Comparison of ENCODE assay signal across 8 cellular contexts in the genomic region with DNA sequence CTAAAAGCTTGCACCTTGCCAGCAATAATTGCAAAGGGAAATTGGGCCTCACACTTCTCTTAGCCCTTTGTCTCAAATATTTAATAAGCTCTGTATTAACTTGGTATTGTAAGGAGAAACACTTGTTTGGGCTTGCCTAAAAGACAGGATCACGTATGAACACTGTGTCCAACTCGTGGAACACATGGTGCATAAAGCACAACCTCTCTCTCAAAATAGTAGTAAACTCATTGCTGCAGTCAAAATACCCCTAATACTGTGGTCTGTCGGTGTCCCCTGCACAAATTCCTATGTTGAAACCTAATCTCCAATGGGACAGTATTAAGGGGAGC. TPM values are rescaled to one million over a fixed set of nuclear protein-coding genes. Genes with fewer than 3 reads are reported as not detected.
A peak's percentile ranks its signal among the peaks of the same experiment; 100 is the strongest.
DNase-seq lines count a peak whose midpoint lies in the region; ATAC-seq and TF ChIP-seq lines count a peak whose summit lies in the region.

No MANE protein-coding gene starts in this region.

- intact Hi-C loops in left colon (cut with DNase I, micrococcal nuclease) = no loop called here

- H3K36me3 Mint-ChIP-seq in effector memory CD8-positive, alpha-beta T cell (ENCODE audit: insufficient read depth) = peaks cover 66% of the 10 kb centered on the region

- H3K4me1 ChIP-seq in Karpas-422 (ENCODE audit: low read length) (peaks cover 22% of the 10 kb centered on the region), neutrophil (ENCODE audit: control insufficient read depth in 1 of 2, insufficient read depth in 1 of 2, low read depth in 1 of 2, low read length in 1 of 2) (peaks cover 21 to 26% of the 10 kb centered on the region in 2 experiments)

- H3K36me3 ChIP-seq in Karpas-422 (ENCODE audit: insufficient read depth, low read length) (peaks cover 43% of the 10 kb centered on the region), neutrophil (peaks cover 53% of the 10 kb centered on the region)

- ATAC-seq in GM19395 (IDR thresholded peaks at IDR 0.05; ENCODE audit: unreplicated experiment) = peak; percentile 0
- no peak for ATAC-seq in effector memory CD8-positive, alpha-beta T cell (replicated peaks)
- no peak for ATAC-seq in left colon

- H3K9me3 ChIP-seq in Karpas-422 (ENCODE audit: low read length) = no peaks in the 10 kb centered on the region
- no peaks in the 10 kb centered on the region for H3K9me3 ChIP-seq in neutrophil

- peak overlapping the region; percentile 99 to 100 for H3K27ac Mint-ChIP-seq in effector memory CD8-positive, alpha-beta T cell

- H3K4me1 Mint-ChIP-seq in effector memory CD8-positive, alpha-beta T cell (ENCODE audit: low read depth in 2 of 2) = peaks cover 30 to 37% of the 10 kb centered on the region in 2 donors

- H3K27me3 ChIP-seq in Karpas-422 (ENCODE audit: low read length) = no peaks in the 10 kb centered on the region
- H3K27me3 ChIP-seq in neutrophil = no peaks in the 10 kb centered on the region

- no peaks in the 10 kb centered on the region for H4K20me1 ChIP-seq in Karpas-422 (ENCODE audit: insufficient read depth, low read depth, low read length)

- H3K4me3 Mint-ChIP-seq in effector memory CD8-positive, alpha-beta T cell = peak overlapping the region; percentile 98 to 100

- peak overlapping the region; percentile 84 for H3K4me3 ChIP-seq in Karpas-422 (ENCODE audit: low read length)
- peak overlapping the region; percentile 85 to 93 for H3K4me3 ChIP-seq in neutrophil (ENCODE audit: low read depth in 1 of 2, low read length in 1 of 2)

- peaks cover 42% of the 10 kb centered on the region for H3K79me2 ChIP-seq in Karpas-422 (ENCODE audit: low read length)

- H3K27me3 Mint-ChIP-seq in effector memory CD8-positive, alpha-beta T cell = no peaks in the 10 kb centered on the region

- H3K27ac ChIP-seq in Karpas-422 (ENCODE audit: low read length) (peak overlapping the region; percentile 51), neutrophil (peak overlapping the region; percentile 96)

- peak overlapping the region; percentile 55; the same call in 1 of the 2 replicates for H2AFZ ChIP-seq in Karpas-422 (ENCODE audit: low read length)

- no peaks in the 10 kb centered on the region for H3K9me2 ChIP-seq in Karpas-422 (replicated peaks; ENCODE audit: insufficient read depth, low read length)

- DNase-seq in Karpas-422 (no peak), DMS 273 treated with DMSO at 0.1 percent for 48 hours (lab: John Stamatoyannopoulos, UW) (no peak), iPS-NIHi11 (ENCODE audit: low spot score) (no peak), left colon (no peak)
- no peak for DNase-seq in effector memory CD8-positive, alpha-beta T cell
- no peak for DNase-seq in activated CD4-positive, CD25-positive, alpha-beta regulatory T cell (lab: John Stamatoyannopoulos, UW)

- peak overlapping the region; percentile 80 for H3K4me2 ChIP-seq in Karpas-422 (ENCODE audit: low read depth, low read length, poor library complexity, severe bottlenecking)

- TF ChIP-seq CTCF in neutrophil (IDR thresholded peaks at IDR 0.05) = no peak

- no peaks in the 10 kb centered on the region for H3K9me3 Mint-ChIP-seq in effector memory CD8-positive, alpha-beta T cell

- peak overlapping the region; percentile 81 for H3K9ac ChIP-seq in Karpas-422 (ENCODE audit: low read length)

RNA-seq across cellular contexts. Expression of gene TMF1, which starts 0.4 kb away (rescaled TPM):
- total RNA-seq in Karpas-422 (2014; rRNA removed; shearing (Covaris generic); ENCODE audit: low replicate concordance) = 22.1 and 25.2 TPM in 2 replicates
- total RNA-seq in left colon = 10 to 100 TPM; 44.7 to 47.2 TPM

RNA-seq across cellular contexts. Expression of gene UBA3, which starts 27.6 kb away (rescaled TPM):
- total RNA-seq in Karpas-422 (2014; rRNA removed; shearing (Covaris generic); ENCODE audit: low replicate concordance) = 58.8 and 83.2 TPM in 2 replicates
- 10 to 100 TPM; 46.7 to 47.6 TPM for total RNA-seq in left colon

RNA-seq across cellular contexts. Expression of gene ARL6IP5, which starts 32.2 kb away (rescaled TPM):
- total RNA-seq in Karpas-422 (2014; rRNA removed; shearing (Covaris generic); ENCODE audit: low replicate concordance) = 16.6 and 40.7 TPM in 2 replicates
- 100 to 1,000 TPM; 118 to 143 TPM for total RNA-seq in left colon

RNA-seq across cellular contexts. Expression of gene EOGT, which starts 39.0 kb away (rescaled TPM):
- 18.5 and 49.9 TPM in 2 replicates for total RNA-seq in Karpas-422 (2014; rRNA removed; shearing (Covaris generic); ENCODE audit: low replicate concordance)
- total RNA-seq in left colon = 10 to 100 TPM; 14.2 to 18.6 TPM
